ENCODE assay signal across 8 cellular contexts in genomic region chr6:6545616-6546317, GRCh38.
DNase-seq lines count a peak whose midpoint lies in the region; ATAC-seq and TF ChIP-seq lines count a peak whose summit lies in the region.

No MANE protein-coding gene starts in this region.

- H3K4me3 ChIP-seq in KMS-11 (IDR thresholded peaks at IDR 0.05; ENCODE audit: insufficient read depth, low read depth, low read length) (no peak overlapping the region), iPS-11a (ENCODE audit: low read depth, low read length) (peak overlapping the region; percentile 35)

- H3K27ac Mint-ChIP-seq in stimulated activated effector memory CD8-positive, alpha-beta T cell treated with anti-CD3 and anti-CD28 coated beads, Interleukin-12 subunit alpha, Interleukin-12 subunit beta, amount 100 ng/mL, for 72 hours: no peak overlapping the region

- H3K79me2 ChIP-seq in KMS-11 (ENCODE audit: insufficient read depth, low read depth): no peaks in the 10 kb centered on the region

- no peaks in the 10 kb centered on the region for H3K36me3 ChIP-seq in KMS-11 (ENCODE audit: insufficient read depth)

- H2AFZ ChIP-seq in KMS-11 (ENCODE audit: low read depth): peak overlapping the region; percentile 96

- peak overlapping the region; percentile 81 for H3K4me2 ChIP-seq in KMS-11

- peak; percentile 19 for ATAC-seq in GM19372 (IDR thresholded peaks at IDR 0.05; ENCODE audit: low read depth, unreplicated experiment)
- ATAC-seq in stimulated activated effector memory CD8-positive, alpha-beta T cell treated with anti-CD3 and anti-CD28 coated beads, Interleukin-12 subunit alpha, Interleukin-12 subunit beta, amount 100 ng/mL, for 72 hours: no peak
- ATAC-seq in GM18858 (IDR thresholded peaks at IDR 0.05; ENCODE audit: unreplicated experiment): no peak

- peaks cover 6% of the 10 kb centered on the region for H3K4me1 Mint-ChIP-seq in stimulated activated effector memory CD8-positive, alpha-beta T cell treated with anti-CD3 and anti-CD28 coated beads, Interleukin-12 subunit alpha, Interleukin-12 subunit beta, amount 100 ng/mL, for 72 hours

- H3K27ac ChIP-seq in KMS-11: peak overlapping the region; percentile 99

- CTCF ChIA-PET in HEK293T (lab: Yijun Ruan, JAX): interaction anchor here (0.6 to 0.8 kb wide), 2 partner anchors 46 to 1008 kb away, joined by 3 read pairs; no protein-coding TSS in a partner anchor

- H3K9ac ChIP-seq in KMS-11: peak overlapping the region; percentile 94

- no peaks in the 10 kb centered on the region for H3K36me3 Mint-ChIP-seq in stimulated activated effector memory CD8-positive, alpha-beta T cell treated with anti-CD3 and anti-CD28 coated beads, Interleukin-12 subunit alpha, Interleukin-12 subunit beta, amount 100 ng/mL, for 72 hours

- POLR2A ChIA-PET in HEK293T (lab: Yijun Ruan, JAX): no interaction called here

- no peak for TF ChIP-seq CTCF in KMS-11 (conservative IDR thresholded peaks at IDR 0.05; ENCODE audit: low read depth, low read length)

- no peaks in the 10 kb centered on the region for H4K20me1 ChIP-seq in KMS-11 (ENCODE audit: insufficient read depth)

- DNase-seq in stimulated activated effector memory CD8-positive, alpha-beta T cell treated with anti-CD3 and anti-CD28 coated beads, Interleukin-12 subunit alpha, Interleukin-12 subunit beta, amount 100 ng/mL, for 72 hours (ENCODE audit: low spot score in 2 of 2): no peak
- no peak for DNase-seq in NCI-H526 treated with DMSO at 0.1 percent for 48 hours (lab: John Stamatoyannopoulos, UW)
- no peak for DNase-seq in HEK293T (ENCODE audit: extremely low spot score)
- no peak for DNase-seq in NCI-H2227 treated with DMSO at 0.1 percent for 48 hours (lab: John Stamatoyannopoulos, UW)

- H3K4me3 Mint-ChIP-seq in stimulated activated effector memory CD8-positive, alpha-beta T cell treated with anti-CD3 and anti-CD28 coated beads, Interleukin-12 subunit alpha, Interleukin-12 subunit beta, amount 100 ng/mL, for 72 hours: peak overlapping the region; percentile 46

- no peaks in the 10 kb centered on the region for H3K27me3 ChIP-seq in KMS-11 (ENCODE audit: insufficient read depth, low read depth)

- peaks cover 68% of the 10 kb centered on the region for H3K4me1 ChIP-seq in KMS-11 (ENCODE audit: low read depth, poor library complexity, severe bottlenecking)

- no peaks in the 10 kb centered on the region for H3K9me3 Mint-ChIP-seq in stimulated activated effector memory CD8-positive, alpha-beta T cell treated with anti-CD3 and anti-CD28 coated beads, Interleukin-12 subunit alpha, Interleukin-12 subunit beta, amount 100 ng/mL, for 72 hours

TF ChIP-seq in HEK293T, 16 proteins besides CTCF, POLR2A, EP300 and RAD21:
- TF ChIP-seq LEF1 (IDR thresholded peaks at IDR 0.05; ENCODE audit: borderline replicate concordance) (no peak), ELF4 (IDR thresholded peaks at IDR 0.05) (no peak), TARDBP (IDR thresholded peaks at IDR 0.05) (no peak), NFRKB (IDR thresholded peaks at IDR 0.05) (no peak), CTBP1 (IDR thresholded peaks at IDR 0.05; ENCODE audit: borderline replicate concordance) (no peak), ARNT (IDR thresholded peaks at IDR 0.05) (no peak)
TF ChIP-seq in HEK293T: peak in this region for 0.
